8 cellular contexts compared by ENCODE assay signal in the genomic region with DNA sequence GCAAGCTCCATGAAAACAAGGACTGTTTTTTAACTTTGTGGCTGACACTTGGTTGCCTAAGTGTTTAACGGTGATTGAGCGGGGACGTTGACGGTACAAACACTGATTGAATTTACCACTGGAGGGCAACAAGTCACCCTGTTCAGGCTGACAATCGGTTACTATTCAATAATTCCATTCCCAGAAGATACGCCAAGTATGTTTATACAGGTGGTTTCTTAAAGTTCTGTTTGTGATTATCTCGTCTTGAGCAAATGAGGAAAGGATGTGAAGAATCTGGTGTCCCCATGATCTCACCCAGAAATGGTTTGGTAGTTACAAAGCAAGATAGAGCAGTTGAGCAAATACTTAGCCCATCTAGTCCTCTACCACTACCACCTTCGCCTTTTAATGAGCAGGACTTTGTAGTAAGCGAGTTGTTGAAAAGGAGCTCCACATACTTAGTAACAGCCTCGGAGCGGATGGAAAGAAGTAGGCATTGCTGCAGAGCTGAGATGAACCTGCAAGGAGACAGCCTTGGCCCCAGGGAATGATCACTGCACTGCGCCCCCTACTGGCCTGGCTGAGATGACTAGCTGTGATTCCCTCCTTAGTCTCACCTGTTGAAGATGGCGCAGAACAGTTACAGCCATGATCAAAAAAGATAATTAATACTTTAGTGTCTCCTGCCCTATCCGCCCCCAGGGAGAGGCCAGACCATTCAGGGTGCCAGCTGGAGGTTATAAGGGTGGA. TPM values are rescaled to one million over a fixed set of nuclear protein-coding genes. Genes with fewer than 3 reads are reported as not detected.
DNase-seq lines count a peak whose midpoint lies in the region; ATAC-seq and TF ChIP-seq lines count a peak whose summit lies in the region.

No MANE protein-coding gene starts in this region.

- intact Hi-C loops in breast epithelium (cut with DNase I; ENCODE audit: low total_unique reads), result no loop called here

- H3K4me1 ChIP-seq in breast epithelium, result no peaks in the 10 kb centered on the region

- TF ChIP-seq POLR2A in GM18505 (IDR thresholded peaks at IDR 0.05; ENCODE audit: borderline replicate concordance, extremely low read depth, insufficient read depth, insufficient read length) (peak; percentile 14), breast epithelium (IDR thresholded peaks at IDR 0.05) (no peak)

- no peaks in the 10 kb centered on the region for H3K27me3 ChIP-seq in breast epithelium

- peak; percentile 27 for DNase-seq in 8988T
- peak; percentile 88 for DNase-seq in NCI-H2171 treated with DMSO at 0.1 percent for 48 hours (lab: John Stamatoyannopoulos, UW)
- peak; percentile 70 to 88 for DNase-seq in breast epithelium (ENCODE audit: low spot score in 2 of 2)
- peak; percentile 80 for DNase-seq in iris pigment epithelial cell (ENCODE audit: low read depth)
- DNase-seq in stimulated activated CD4-positive, alpha-beta T cell treated with anti-CD3 and anti-CD28 coated beads, Interleukin-15, amount 100 ng/mL, for 24 hours, result peak; percentile 92

- no peaks in the 10 kb centered on the region for H3K36me3 ChIP-seq in breast epithelium

- H3K4me3 ChIP-seq in WI38 (ENCODE audit: low read depth, low read length) (no peak overlapping the region), breast epithelium (peak overlapping the region in 2 of 3 donors; percentile 39 to 45)

- H3K9me3 ChIP-seq in breast epithelium, result no peaks in the 10 kb centered on the region

- ATAC-seq in GM18505 (IDR thresholded peaks at IDR 0.05; ENCODE audit: unreplicated experiment) (peak; percentile 56), HG03066 (IDR thresholded peaks at IDR 0.05; ENCODE audit: low read depth, unreplicated experiment) (peak; percentile 72)

- TF ChIP-seq CTCF in WI38 (IDR thresholded peaks at IDR 0.05; ENCODE audit: low read depth, low read length) (peak; percentile 87), breast epithelium (IDR thresholded peaks at IDR 0.05) (peak; percentile 71 to 80 (median 80))

- H3K27ac ChIP-seq in breast epithelium, result peak overlapping the region; percentile 50 to 75

RNA-seq across cellular contexts. Expression of a gene that starts 36.3 kb away (rescaled TPM):
- total RNA-seq in breast epithelium, result 10 to 100 TPM; 30.2 to 44.8 (median 42.9) TPM

RNA-seq across cellular contexts. Expression of a gene that starts 42.2 kb away (rescaled TPM):
- 10 to 100 TPM; 61.6 to 76.7 (median 70.8) TPM for total RNA-seq in breast epithelium

Comparison
In these comparisons a context has a peak if more than half of its experiments do, and no peak if none do; other contexts are left out.
1. DNase-seq: peak in every context shown above with its lines; median percentile 92 in stimulated activated CD4-positive, alpha-beta T cell treated with anti-CD3 and anti-CD28 coated beads, Interleukin-15, amount 100 ng/mL, for 24 hours; 88 in NCI-H2171 treated with DMSO at 0.1 percent for 48 hours; 80 in iris pigment epithelial cell; 79 in breast epithelium; 27 in 8988T.